12 cellular contexts compared by ENCODE assay signal in the genomic region with DNA sequence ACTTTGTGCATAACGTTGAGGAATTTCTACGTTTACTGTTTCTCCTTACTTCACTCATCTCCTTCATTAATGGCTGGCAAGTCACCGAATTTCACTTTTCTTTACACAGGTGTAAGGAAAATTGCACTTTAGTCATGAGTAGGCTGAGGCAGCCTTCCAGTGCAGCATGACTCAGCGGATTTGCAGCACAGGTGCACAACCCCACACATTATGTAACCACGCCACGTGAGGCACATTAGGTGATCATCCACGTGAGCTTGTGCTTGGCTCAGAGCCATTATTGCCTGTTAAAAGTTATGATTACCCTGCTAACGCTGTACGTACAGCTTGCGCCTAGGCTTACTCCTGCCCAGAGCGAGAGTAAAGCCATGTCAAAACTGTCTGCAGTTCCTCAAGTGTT.
DNase-seq lines count a peak whose midpoint lies in the region; ATAC-seq and TF ChIP-seq lines count a peak whose summit lies in the region.
"Had no signal": no experiment of that assay in that cellular context is flagged by ENCODE, and none has a peak within 500 bp of the region (broad histone marks: within the 10 kb centered on the region; RNA-seq: fewer than 3 reads in every experiment).

No MANE protein-coding gene starts in this region.

- H3K9me3 ChIP-seq in RWPE2 (ENCODE audit: severe bottlenecking): no peaks in the 10 kb centered on the region
- no peaks in the 10 kb centered on the region for H3K9me3 ChIP-seq in liver (ENCODE audit: control insufficient read depth in 4 of 4, low read length in 3 of 4)
- H3K9me3 ChIP-seq: BLaER1 had no signal

- no peaks in the 10 kb centered on the region for H3K4me1 Mint-ChIP-seq in activated naive CD4-positive, alpha-beta T cell treated with anti-CD3 and anti-CD28 coated beads for 36 hours (ENCODE audit: low read depth)
- H3K4me1 Mint-ChIP-seq: activated CD4-positive, alpha-beta memory T cell treated with anti-CD3 and anti-CD28 coated beads, Interleukin-2, amount 10 ng/mL, durations not matched to agents 7 days and 5 days had no signal

- no peak overlapping the region for H3K9ac ChIP-seq in liver (ENCODE audit: low read depth in 1 of 2, low read length in 2 of 2)
- H3K9ac ChIP-seq: BLaER1 had no signal

- H3K36me3 Mint-ChIP-seq in activated naive CD4-positive, alpha-beta T cell treated with anti-CD3 and anti-CD28 coated beads for 36 hours (ENCODE audit: low read depth): no peaks in the 10 kb centered on the region

- peak in 1 of 2 donors; percentile 43 for TF ChIP-seq RAD21 in liver (IDR thresholded peaks at IDR 0.05)

- no peaks in the 10 kb centered on the region for H3K4me1 ChIP-seq in RWPE2 (ENCODE audit: insufficient read depth, poor library complexity, severe bottlenecking)
- peaks cover 0 to 10% (median 6%) of the 10 kb centered on the region in 4 donors for H3K4me1 ChIP-seq in liver (ENCODE audit: control insufficient read depth in 4 of 4, insufficient read depth in 4 of 4, low read length in 3 of 4)

- no peak overlapping the region for H3K27ac Mint-ChIP-seq in activated naive CD4-positive, alpha-beta T cell treated with anti-CD3 and anti-CD28 coated beads for 36 hours
- H3K27ac Mint-ChIP-seq: activated CD4-positive, alpha-beta memory T cell treated with anti-CD3 and anti-CD28 coated beads, Interleukin-2, amount 10 ng/mL, durations not matched to agents 7 days and 5 days had no signal

- intact Hi-C loops in activated naive CD4-positive, alpha-beta T cell treated with anti-CD3 and anti-CD28 coated beads for 36 hours (cut with micrococcal nuclease): no loop called here

- WGBS in liver: 32% methylated on average over 11 of the region's 11 CpGs

- TF ChIP-seq CTCF in RWPE2 (IDR thresholded peaks at IDR 0.05; ENCODE audit: poor library complexity, severe bottlenecking): no peak
- no peak for TF ChIP-seq CTCF in liver (IDR thresholded peaks at IDR 0.05; ENCODE audit: low read depth, low read length, missing input control)

- H3K4me3 Mint-ChIP-seq in activated naive CD4-positive, alpha-beta T cell treated with anti-CD3 and anti-CD28 coated beads for 36 hours: no peak overlapping the region
- H3K4me3 Mint-ChIP-seq: activated CD4-positive, alpha-beta memory T cell treated with anti-CD3 and anti-CD28 coated beads, Interleukin-2, amount 10 ng/mL, durations not matched to agents 7 days and 5 days had no signal

- DNase-seq in DMS153 (lab: John Stamatoyannopoulos, UW): peak; percentile 94
- DNase-seq in NCI-H146 (lab: John Stamatoyannopoulos, UW): peak; percentile 94
- no peak for DNase-seq in RWPE2 (ENCODE audit: low spot score)
- DNase-seq in HuH-7 (ENCODE audit: low spot score): no peak
- DNase-seq in activated naive CD4-positive, alpha-beta T cell treated with anti-CD3 and anti-CD28 coated beads for 36 hours: no peak
- DNase-seq in C1 segment of cervical spinal cord (lab: John Stamatoyannopoulos, UW): no peak
- DNase-seq: activated CD4-positive, alpha-beta memory T cell treated with anti-CD3 and anti-CD28 coated beads, Interleukin-2, amount 10 ng/mL, durations not matched to agents 7 days and 5 days; activated naive CD4-positive, alpha-beta T cell treated with Interleukin-2 at 50 U/mL for 16 hours; T-helper 2 cell had no signal

- H3K4me3 ChIP-seq in RWPE2 (ENCODE audit: severe bottlenecking) (no peak overlapping the region), liver (ENCODE audit: low read depth in 1 of 3, low read length in 3 of 3) (no peak overlapping the region)
- H3K4me3 ChIP-seq: BLaER1 had no signal

- H3K27me3 ChIP-seq in RWPE2 (ENCODE audit: insufficient read depth, poor library complexity, severe bottlenecking) (no peaks in the 10 kb centered on the region), liver (ENCODE audit: control insufficient read depth in 4 of 4, insufficient read depth in 4 of 4, low read length in 3 of 4) (no peaks in the 10 kb centered on the region)
- H3K27me3 ChIP-seq: BLaER1 had no signal

- no peak overlapping the region for H3K27ac ChIP-seq in RWPE2 (ENCODE audit: poor library complexity, severe bottlenecking)
- no peak overlapping the region for H3K27ac ChIP-seq in liver (ENCODE audit: low read depth in 1 of 2, low read length in 2 of 2)
- H3K27ac ChIP-seq: BLaER1 had no signal

- CTCF ChIA-PET in activated naive CD4-positive, alpha-beta T cell treated with anti-CD3 and anti-CD28 coated beads for 36 hours (lab: Charles Lee): no interaction called here

- ATAC-seq in RWPE2 (ENCODE audit: low read depth) (0 out of 3 replicates have a peak, but pooled peaks have one; percentile 29), GM18511 (IDR thresholded peaks at IDR 0.05; ENCODE audit: unreplicated experiment) (no peak)

- no peaks in the 10 kb centered on the region for H3K9me3 Mint-ChIP-seq in activated naive CD4-positive, alpha-beta T cell treated with anti-CD3 and anti-CD28 coated beads for 36 hours
- H3K9me3 Mint-ChIP-seq: activated CD4-positive, alpha-beta memory T cell treated with anti-CD3 and anti-CD28 coated beads, Interleukin-2, amount 10 ng/mL, durations not matched to agents 7 days and 5 days had no signal

- no peaks in the 10 kb centered on the region for H3K27me3 Mint-ChIP-seq in activated naive CD4-positive, alpha-beta T cell treated with anti-CD3 and anti-CD28 coated beads for 36 hours (ENCODE audit: low read depth)
- H3K27me3 Mint-ChIP-seq: activated CD4-positive, alpha-beta memory T cell treated with anti-CD3 and anti-CD28 coated beads, Interleukin-2, amount 10 ng/mL, durations not matched to agents 7 days and 5 days had no signal

- H3K36me3 ChIP-seq in RWPE2 (ENCODE audit: low read depth) (no peaks in the 10 kb centered on the region), liver (ENCODE audit: control insufficient read depth in 4 of 4, insufficient read depth in 3 of 4, low read depth in 1 of 4, low read length in 3 of 4) (no peaks in the 10 kb centered on the region)
- H3K36me3 ChIP-seq: BLaER1 had no signal

TF ChIP-seq in liver, 16 proteins besides CTCF, POLR2A, EP300 and RAD21 (continues in another document):
- TF ChIP-seq JUND (IDR thresholded peaks at IDR 0.05) (peak; percentile 57 to 87), EGR1 (IDR thresholded peaks at IDR 0.05; ENCODE audit: low read depth in 2 of 2) (peak in 1 of 2 donors; percentile 19), HNF4G (IDR thresholded peaks at IDR 0.05) (no peak), TAF1 (conservative IDR thresholded peaks at IDR 0.05) (no peak), SP1 (IDR thresholded peaks at IDR 0.05) (peak; percentile 57), NR2F2 (IDR thresholded peaks at IDR 0.05) (no peak), RXRA (IDR thresholded peaks at IDR 0.05) (peak; percentile 76 to 94), GABPA (IDR thresholded peaks at IDR 0.05 in 1 of 2, conservative IDR thresholded peaks at IDR 0.05 in 1 of 2) (peak in 1 of 2 donors; percentile 26), HNF4A (conservative IDR thresholded peaks at IDR 0.05) (peak; percentile 73 to 86), YY1 (IDR thresholded peaks at IDR 0.05) (peak; percentile 88), FOXA1 (IDR thresholded peaks at IDR 0.05) (peak; percentile 14)
- TF ChIP-seq, protein P1, sequence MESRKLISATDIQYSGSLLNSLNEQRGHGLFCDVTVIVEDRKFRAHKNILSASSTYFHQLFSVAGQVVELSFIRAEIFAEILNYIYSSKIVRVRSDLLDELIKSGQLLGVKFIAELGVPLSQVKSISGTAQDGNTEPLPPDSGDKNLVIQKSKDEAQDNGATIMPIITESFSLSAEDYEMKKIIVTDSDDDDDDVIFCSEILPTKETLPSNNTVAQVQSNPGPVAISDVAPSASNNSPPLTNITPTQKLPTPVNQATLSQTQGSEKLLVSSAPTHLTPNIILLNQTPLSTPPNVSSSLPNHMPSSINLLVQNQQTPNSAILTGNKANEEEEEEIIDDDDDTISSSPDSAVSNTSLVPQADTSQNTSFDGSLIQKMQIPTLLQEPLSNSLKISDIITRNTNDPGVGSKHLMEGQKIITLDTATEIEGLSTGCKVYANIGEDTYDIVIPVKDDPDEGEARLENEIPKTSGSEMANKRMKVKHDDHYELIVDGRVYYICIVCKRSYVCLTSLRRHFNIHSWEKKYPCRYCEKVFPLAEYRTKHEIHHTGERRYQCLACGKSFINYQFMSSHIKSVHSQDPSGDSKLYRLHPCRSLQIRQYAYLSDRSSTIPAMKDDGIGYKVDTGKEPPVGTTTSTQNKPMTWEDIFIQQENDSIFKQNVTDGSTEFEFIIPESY (IDR thresholded peaks at IDR 0.05): peak; percentile 72
- TF ChIP-seq, protein P2, sequence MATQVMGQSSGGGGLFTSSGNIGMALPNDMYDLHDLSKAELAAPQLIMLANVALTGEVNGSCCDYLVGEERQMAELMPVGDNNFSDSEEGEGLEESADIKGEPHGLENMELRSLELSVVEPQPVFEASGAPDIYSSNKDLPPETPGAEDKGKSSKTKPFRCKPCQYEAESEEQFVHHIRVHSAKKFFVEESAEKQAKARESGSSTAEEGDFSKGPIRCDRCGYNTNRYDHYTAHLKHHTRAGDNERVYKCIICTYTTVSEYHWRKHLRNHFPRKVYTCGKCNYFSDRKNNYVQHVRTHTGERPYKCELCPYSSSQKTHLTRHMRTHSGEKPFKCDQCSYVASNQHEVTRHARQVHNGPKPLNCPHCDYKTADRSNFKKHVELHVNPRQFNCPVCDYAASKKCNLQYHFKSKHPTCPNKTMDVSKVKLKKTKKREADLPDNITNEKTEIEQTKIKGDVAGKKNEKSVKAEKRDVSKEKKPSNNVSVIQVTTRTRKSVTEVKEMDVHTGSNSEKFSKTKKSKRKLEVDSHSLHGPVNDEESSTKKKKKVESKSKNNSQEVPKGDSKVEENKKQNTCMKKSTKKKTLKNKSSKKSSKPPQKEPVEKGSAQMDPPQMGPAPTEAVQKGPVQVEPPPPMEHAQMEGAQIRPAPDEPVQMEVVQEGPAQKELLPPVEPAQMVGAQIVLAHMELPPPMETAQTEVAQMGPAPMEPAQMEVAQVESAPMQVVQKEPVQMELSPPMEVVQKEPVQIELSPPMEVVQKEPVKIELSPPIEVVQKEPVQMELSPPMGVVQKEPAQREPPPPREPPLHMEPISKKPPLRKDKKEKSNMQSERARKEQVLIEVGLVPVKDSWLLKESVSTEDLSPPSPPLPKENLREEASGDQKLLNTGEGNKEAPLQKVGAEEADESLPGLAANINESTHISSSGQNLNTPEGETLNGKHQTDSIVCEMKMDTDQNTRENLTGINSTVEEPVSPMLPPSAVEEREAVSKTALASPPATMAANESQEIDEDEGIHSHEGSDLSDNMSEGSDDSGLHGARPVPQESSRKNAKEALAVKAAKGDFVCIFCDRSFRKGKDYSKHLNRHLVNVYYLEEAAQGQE (IDR thresholded peaks at IDR 0.05): peak; percentile 73
- TF ChIP-seq, protein P3, sequence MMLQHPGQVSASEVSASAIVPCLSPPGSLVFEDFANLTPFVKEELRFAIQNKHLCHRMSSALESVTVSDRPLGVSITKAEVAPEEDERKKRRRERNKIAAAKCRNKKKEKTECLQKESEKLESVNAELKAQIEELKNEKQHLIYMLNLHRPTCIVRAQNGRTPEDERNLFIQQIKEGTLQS (IDR thresholded peaks at IDR 0.05): no peak
- TF ChIP-seq, protein P4, sequence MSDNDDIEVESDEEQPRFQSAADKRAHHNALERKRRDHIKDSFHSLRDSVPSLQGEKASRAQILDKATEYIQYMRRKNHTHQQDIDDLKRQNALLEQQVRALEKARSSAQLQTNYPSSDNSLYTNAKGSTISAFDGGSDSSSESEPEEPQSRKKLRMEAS (IDR thresholded peaks at IDR 0.05): peak; percentile 77

Comparison
In these comparisons a context has a peak if more than half of its experiments do, and no peak if none do; other contexts are left out.
1. DNase-seq: peak in DMS153 (single experiment) and NCI-H146 (single experiment); none in RWPE2 (single experiment), HuH-7 (single experiment), activated naive CD4-positive, alpha-beta T cell treated with anti-CD3 and anti-CD28 coated beads for 36 hours (single experiment) and C1 segment of cervical spinal cord (0 of 14).